ENCODE assay signal across 1 cellular context in genomic region chr15:42575188-42576039, GRCh38.
TF ChIP-seq lines count a peak whose summit lies in the region.

STARD9 (plus strand) TSS chr15:42575606; CDS start chr15:42575716, 110 bp downstream.

TF ChIP-seq in K562, 482 proteins besides CTCF, POLR2A, EP300 and RAD21 (continued from another document and continues in another):
- TF ChIP-seq HNRNPK (IDR thresholded peaks at IDR 0.05; ENCODE audit: low read depth, low read length, poor library complexity, severe bottlenecking) (peak; percentile 30), IFI16 (CRISPR knock-in tag; IDR thresholded peaks at IDR 0.05) (no peak), SAP30 (IDR thresholded peaks at IDR 0.05; ENCODE audit: borderline replicate concordance, insufficient read depth, low read depth, low read length, poor library complexity, severe bottlenecking) (no peak), MAX (CRISPR knock-in tag; IDR thresholded peaks at IDR 0.05) (peak; percentile 100), ERF (CRISPR knock-in tag; IDR thresholded peaks at IDR 0.05) (no peak), LEF1 (IDR thresholded peaks at IDR 0.05) (no peak), HOXB6 (CRISPR knock-in tag; IDR thresholded peaks at IDR 0.05; ENCODE audit: borderline replicate concordance) (no peak), HMGN3 (IDR thresholded peaks at IDR 0.05; ENCODE audit: borderline replicate concordance, extremely low read depth, insufficient read length, low read depth, low read length) (peak; percentile 88), TEAD4 (IDR thresholded peaks at IDR 0.05; ENCODE audit: low read length) (no peak), TEAD4 (CRISPR knock-in tag; IDR thresholded peaks at IDR 0.05; ENCODE audit: borderline replicate concordance) (peak; percentile 93; the same call in 1 of the 2 replicates), SP1 (CRISPR knock-in tag; IDR thresholded peaks at IDR 0.05) (peak; percentile 94), NR2C1 (IDR thresholded peaks at IDR 0.05) (no peak), NR2C1 (tag; IDR thresholded peaks at IDR 0.05) (no peak), ZKSCAN8 (CRISPR knock-in tag; IDR thresholded peaks at IDR 0.05) (no peak), ETS1 (conservative IDR thresholded peaks at IDR 0.05; ENCODE audit: control insufficient read depth, low read depth, low read length) (no peak), HMBOX1 (IDR thresholded peaks at IDR 0.05) (no peak), CBX3 (IDR thresholded peaks at IDR 0.05; ENCODE audit: borderline replicate concordance in 1 of 2, low read length in 2 of 2) (peak in 1 of 2 experiments; percentile 69; a peak in 1 of 3 replicates), E2F8 (IDR thresholded peaks at IDR 0.05; ENCODE audit: low read depth, partially characterized antibody) (no peak), PRMT5 (CRISPR knock-in tag; IDR thresholded peaks at IDR 0.05) (peak; percentile 83), TFAM (CRISPR knock-in tag; conservative IDR thresholded peaks at IDR 0.05) (no peak), RUNX1 (IDR thresholded peaks at IDR 0.05; ENCODE audit: low read depth) (no peak), ZNF217 (CRISPR knock-in tag; IDR thresholded peaks at IDR 0.05) (no peak), CAMTA2 (CRISPR knock-in tag; conservative IDR thresholded peaks at IDR 0.05) (no peak), KLF16 (IDR thresholded peaks at IDR 0.05) (no peak), RHOXF2B (CRISPR knock-in tag; conservative IDR thresholded peaks at IDR 0.05) (no peak), EP400 (IDR thresholded peaks at IDR 0.05) (peak; percentile 73; the same call in 1 of the 2 replicates), SIRT6 (IDR thresholded peaks at IDR 0.05; ENCODE audit: low read depth, low read length) (no peak), HNRNPL (IDR thresholded peaks at IDR 0.05; ENCODE audit: low read depth, low read length) (peak; percentile 97), JUND (IDR thresholded peaks at IDR 0.05; ENCODE audit: borderline replicate concordance, low read depth, low read length) (no peak; the same call in 1 of the 2 replicates), JUND (tag; IDR thresholded peaks at IDR 0.05; ENCODE audit: borderline replicate concordance, low read depth, low read length) (no peak; the same call in 2 of the 3 replicates), GABPB2 (CRISPR knock-in tag; conservative IDR thresholded peaks at IDR 0.05) (no peak), TEAD2 (tag; IDR thresholded peaks at IDR 0.05) (no peak), RBM17 (IDR thresholded peaks at IDR 0.05; ENCODE audit: borderline replicate concordance, low read depth, low read length) (no peak), OTX1 (CRISPR knock-in tag; IDR thresholded peaks at IDR 0.05) (no peak), KDM5B (IDR thresholded peaks at IDR 0.05; ENCODE audit: insufficient replicate concordance, low read depth, low read length) (peak; percentile 83), ZNF197 (CRISPR knock-in tag; IDR thresholded peaks at IDR 0.05; ENCODE audit: low read depth) (no peak), MTA2 (IDR thresholded peaks at IDR 0.05; ENCODE audit: low read depth) (no peak), KLF6 (CRISPR knock-in tag; IDR thresholded peaks at IDR 0.05; ENCODE audit: borderline replicate concordance) (no peak), CXXC5 (CRISPR knock-in tag; IDR thresholded peaks at IDR 0.05) (peak; percentile 82)
- TF ChIP-seq, protein P1, sequence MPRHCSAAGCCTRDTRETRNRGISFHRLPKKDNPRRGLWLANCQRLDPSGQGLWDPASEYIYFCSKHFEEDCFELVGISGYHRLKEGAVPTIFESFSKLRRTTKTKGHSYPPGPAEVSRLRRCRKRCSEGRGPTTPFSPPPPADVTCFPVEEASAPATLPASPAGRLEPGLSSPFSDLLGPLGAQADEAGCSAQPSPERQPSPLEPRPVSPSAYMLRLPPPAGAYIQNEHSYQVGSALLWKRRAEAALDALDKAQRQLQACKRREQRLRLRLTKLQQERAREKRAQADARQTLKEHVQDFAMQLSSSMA (CRISPR knock-in tag; IDR thresholded peaks at IDR 0.05): no peak
- TF ChIP-seq, protein P2, sequence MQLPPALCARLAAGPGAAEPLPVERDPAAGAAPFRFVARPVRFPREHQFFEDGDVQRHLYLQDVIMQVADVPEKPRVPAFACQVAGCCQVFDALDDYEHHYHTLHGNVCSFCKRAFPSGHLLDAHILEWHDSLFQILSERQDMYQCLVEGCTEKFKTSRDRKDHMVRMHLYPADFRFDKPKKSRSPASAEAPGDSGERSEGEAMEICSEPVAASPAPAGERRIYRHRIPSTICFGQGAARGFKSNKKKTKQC (CRISPR knock-in tag; IDR thresholded peaks at IDR 0.05): peak; percentile 81
- TF ChIP-seq, protein P3, sequence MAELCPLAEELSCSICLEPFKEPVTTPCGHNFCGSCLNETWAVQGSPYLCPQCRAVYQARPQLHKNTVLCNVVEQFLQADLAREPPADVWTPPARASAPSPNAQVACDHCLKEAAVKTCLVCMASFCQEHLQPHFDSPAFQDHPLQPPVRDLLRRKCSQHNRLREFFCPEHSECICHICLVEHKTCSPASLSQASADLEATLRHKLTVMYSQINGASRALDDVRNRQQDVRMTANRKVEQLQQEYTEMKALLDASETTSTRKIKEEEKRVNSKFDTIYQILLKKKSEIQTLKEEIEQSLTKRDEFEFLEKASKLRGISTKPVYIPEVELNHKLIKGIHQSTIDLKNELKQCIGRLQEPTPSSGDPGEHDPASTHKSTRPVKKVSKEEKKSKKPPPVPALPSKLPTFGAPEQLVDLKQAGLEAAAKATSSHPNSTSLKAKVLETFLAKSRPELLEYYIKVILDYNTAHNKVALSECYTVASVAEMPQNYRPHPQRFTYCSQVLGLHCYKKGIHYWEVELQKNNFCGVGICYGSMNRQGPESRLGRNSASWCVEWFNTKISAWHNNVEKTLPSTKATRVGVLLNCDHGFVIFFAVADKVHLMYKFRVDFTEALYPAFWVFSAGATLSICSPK (IDR thresholded peaks at IDR 0.05; ENCODE audit: borderline replicate concordance): no peak
- TF ChIP-seq, protein P4, sequence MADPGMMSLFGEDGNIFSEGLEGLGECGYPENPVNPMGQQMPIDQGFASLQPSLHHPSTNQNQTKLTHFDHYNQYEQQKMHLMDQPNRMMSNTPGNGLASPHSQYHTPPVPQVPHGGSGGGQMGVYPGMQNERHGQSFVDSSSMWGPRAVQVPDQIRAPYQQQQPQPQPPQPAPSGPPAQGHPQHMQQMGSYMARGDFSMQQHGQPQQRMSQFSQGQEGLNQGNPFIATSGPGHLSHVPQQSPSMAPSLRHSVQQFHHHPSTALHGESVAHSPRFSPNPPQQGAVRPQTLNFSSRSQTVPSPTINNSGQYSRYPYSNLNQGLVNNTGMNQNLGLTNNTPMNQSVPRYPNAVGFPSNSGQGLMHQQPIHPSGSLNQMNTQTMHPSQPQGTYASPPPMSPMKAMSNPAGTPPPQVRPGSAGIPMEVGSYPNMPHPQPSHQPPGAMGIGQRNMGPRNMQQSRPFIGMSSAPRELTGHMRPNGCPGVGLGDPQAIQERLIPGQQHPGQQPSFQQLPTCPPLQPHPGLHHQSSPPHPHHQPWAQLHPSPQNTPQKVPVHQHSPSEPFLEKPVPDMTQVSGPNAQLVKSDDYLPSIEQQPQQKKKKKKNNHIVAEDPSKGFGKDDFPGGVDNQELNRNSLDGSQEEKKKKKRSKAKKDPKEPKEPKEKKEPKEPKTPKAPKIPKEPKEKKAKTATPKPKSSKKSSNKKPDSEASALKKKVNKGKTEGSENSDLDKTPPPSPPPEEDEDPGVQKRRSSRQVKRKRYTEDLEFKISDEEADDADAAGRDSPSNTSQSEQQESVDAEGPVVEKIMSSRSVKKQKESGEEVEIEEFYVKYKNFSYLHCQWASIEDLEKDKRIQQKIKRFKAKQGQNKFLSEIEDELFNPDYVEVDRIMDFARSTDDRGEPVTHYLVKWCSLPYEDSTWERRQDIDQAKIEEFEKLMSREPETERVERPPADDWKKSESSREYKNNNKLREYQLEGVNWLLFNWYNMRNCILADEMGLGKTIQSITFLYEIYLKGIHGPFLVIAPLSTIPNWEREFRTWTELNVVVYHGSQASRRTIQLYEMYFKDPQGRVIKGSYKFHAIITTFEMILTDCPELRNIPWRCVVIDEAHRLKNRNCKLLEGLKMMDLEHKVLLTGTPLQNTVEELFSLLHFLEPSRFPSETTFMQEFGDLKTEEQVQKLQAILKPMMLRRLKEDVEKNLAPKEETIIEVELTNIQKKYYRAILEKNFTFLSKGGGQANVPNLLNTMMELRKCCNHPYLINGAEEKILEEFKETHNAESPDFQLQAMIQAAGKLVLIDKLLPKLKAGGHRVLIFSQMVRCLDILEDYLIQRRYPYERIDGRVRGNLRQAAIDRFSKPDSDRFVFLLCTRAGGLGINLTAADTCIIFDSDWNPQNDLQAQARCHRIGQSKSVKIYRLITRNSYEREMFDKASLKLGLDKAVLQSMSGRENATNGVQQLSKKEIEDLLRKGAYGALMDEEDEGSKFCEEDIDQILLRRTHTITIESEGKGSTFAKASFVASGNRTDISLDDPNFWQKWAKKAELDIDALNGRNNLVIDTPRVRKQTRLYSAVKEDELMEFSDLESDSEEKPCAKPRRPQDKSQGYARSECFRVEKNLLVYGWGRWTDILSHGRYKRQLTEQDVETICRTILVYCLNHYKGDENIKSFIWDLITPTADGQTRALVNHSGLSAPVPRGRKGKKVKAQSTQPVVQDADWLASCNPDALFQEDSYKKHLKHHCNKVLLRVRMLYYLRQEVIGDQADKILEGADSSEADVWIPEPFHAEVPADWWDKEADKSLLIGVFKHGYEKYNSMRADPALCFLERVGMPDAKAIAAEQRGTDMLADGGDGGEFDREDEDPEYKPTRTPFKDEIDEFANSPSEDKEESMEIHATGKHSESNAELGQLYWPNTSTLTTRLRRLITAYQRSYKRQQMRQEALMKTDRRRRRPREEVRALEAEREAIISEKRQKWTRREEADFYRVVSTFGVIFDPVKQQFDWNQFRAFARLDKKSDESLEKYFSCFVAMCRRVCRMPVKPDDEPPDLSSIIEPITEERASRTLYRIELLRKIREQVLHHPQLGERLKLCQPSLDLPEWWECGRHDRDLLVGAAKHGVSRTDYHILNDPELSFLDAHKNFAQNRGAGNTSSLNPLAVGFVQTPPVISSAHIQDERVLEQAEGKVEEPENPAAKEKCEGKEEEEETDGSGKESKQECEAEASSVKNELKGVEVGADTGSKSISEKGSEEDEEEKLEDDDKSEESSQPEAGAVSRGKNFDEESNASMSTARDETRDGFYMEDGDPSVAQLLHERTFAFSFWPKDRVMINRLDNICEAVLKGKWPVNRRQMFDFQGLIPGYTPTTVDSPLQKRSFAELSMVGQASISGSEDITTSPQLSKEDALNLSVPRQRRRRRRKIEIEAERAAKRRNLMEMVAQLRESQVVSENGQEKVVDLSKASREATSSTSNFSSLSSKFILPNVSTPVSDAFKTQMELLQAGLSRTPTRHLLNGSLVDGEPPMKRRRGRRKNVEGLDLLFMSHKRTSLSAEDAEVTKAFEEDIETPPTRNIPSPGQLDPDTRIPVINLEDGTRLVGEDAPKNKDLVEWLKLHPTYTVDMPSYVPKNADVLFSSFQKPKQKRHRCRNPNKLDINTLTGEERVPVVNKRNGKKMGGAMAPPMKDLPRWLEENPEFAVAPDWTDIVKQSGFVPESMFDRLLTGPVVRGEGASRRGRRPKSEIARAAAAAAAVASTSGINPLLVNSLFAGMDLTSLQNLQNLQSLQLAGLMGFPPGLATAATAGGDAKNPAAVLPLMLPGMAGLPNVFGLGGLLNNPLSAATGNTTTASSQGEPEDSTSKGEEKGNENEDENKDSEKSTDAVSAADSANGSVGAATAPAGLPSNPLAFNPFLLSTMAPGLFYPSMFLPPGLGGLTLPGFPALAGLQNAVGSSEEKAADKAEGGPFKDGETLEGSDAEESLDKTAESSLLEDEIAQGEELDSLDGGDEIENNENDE (IDR thresholded peaks at IDR 0.05; ENCODE audit: low read depth, low read length): no peak
- TF ChIP-seq, protein P5, sequence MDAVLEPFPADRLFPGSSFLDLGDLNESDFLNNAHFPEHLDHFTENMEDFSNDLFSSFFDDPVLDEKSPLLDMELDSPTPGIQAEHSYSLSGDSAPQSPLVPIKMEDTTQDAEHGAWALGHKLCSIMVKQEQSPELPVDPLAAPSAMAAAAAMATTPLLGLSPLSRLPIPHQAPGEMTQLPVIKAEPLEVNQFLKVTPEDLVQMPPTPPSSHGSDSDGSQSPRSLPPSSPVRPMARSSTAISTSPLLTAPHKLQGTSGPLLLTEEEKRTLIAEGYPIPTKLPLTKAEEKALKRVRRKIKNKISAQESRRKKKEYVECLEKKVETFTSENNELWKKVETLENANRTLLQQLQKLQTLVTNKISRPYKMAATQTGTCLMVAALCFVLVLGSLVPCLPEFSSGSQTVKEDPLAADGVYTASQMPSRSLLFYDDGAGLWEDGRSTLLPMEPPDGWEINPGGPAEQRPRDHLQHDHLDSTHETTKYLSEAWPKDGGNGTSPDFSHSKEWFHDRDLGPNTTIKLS (IDR thresholded peaks at IDR 0.05; ENCODE audit: borderline replicate concordance, low read depth): 0 out of 2 replicates have a peak, but pooled peaks have one; percentile 60
